ENCODE assay signal across 6 cellular contexts in genomic region chr19:42246869-42247630, GRCh38. TPM values are rescaled to one million over a fixed set of nuclear protein-coding genes. Genes with fewer than 3 reads are reported as not detected.
A peak's percentile ranks its signal among the peaks of the same experiment; 100 is the strongest.
DNase-seq lines count a peak whose midpoint lies in the region; ATAC-seq and TF ChIP-seq lines count a peak whose summit lies in the region.

No MANE protein-coding gene starts in this region.

- peak overlapping the region; percentile 80 for H3K27ac ChIP-seq in layer of hippocampus (ENCODE audit: low read depth, low read length)

- H3K9me3 Mint-ChIP-seq in WTC11: no peaks in the 10 kb centered on the region

- no peak overlapping the region for H3K4me3 ChIP-seq in AG10803 (ENCODE audit: low read length)

- H3K4me3 Mint-ChIP-seq in WTC11: no peak overlapping the region

- DNase-seq in AG10803 (ENCODE audit: low read depth): peak; percentile 46
- DNase-seq in WTC11 (ENCODE audit: low spot score): no peak
- DNase-seq in occipital lobe (lab: John Stamatoyannopoulos, UW): no peak

- H3K27me3 Mint-ChIP-seq in WTC11 (ENCODE audit: low read depth): no peaks in the 10 kb centered on the region

- H3K36me3 Mint-ChIP-seq in WTC11: no peaks in the 10 kb centered on the region

- no peak for ATAC-seq in WTC11
- no peak for ATAC-seq in HG03571 (IDR thresholded peaks at IDR 0.05; ENCODE audit: unreplicated experiment)
- no peak for ATAC-seq in GM21737 (IDR thresholded peaks at IDR 0.05; ENCODE audit: unreplicated experiment)

- peaks cover 44% of the 10 kb centered on the region for H3K4me1 Mint-ChIP-seq in WTC11

- CTCF ChIA-PET in WTC11 (lab: Charles Lee): interaction anchor here (0.7 to 7.8 kb wide), 10 partner anchors 9 to 114 kb away, joined by 3 to 239 read pairs (median 4); no protein-coding TSS in a partner anchor

- POLR2A ChIA-PET in WTC11 (lab: Charles Lee): interaction anchor here (0.5 to 3.6 kb wide), 6 partner anchors 8 to 137 kb away, joined by 3 to 28 read pairs (median 4); partner anchors contain the start of genes ERF and PRR19

- no peaks in the 10 kb centered on the region for H3K27me3 ChIP-seq in layer of hippocampus (ENCODE audit: control insufficient read depth, insufficient read depth, low read length)

- H3K27ac Mint-ChIP-seq in WTC11: peak overlapping the region; percentile 75

- no peak for TF ChIP-seq CTCF in AG10803 (conservative IDR thresholded peaks at IDR 0.05; ENCODE audit: low read length)
- no peak for TF ChIP-seq CTCF in WTC11 (IDR thresholded peaks at IDR 0.05)

TF ChIP-seq in WTC11, 78 proteins besides CTCF, POLR2A, EP300 and RAD21:
- TF ChIP-seq CREM (CRISPR knock-in tag; IDR thresholded peaks at IDR 0.05) (no peak), ZNF532 (CRISPR knock-in tag; IDR thresholded peaks at IDR 0.05; ENCODE audit: borderline replicate concordance) (no peak), CBFB (CRISPR knock-in tag; IDR thresholded peaks at IDR 0.05; ENCODE audit: low read depth) (no peak), NR1H2 (CRISPR knock-in tag; IDR thresholded peaks at IDR 0.05) (no peak), ATF6 (CRISPR knock-in tag; IDR thresholded peaks at IDR 0.05) (no peak)

RNA-seq across cellular contexts. Expression of gene GSK3A, which starts 4.6 kb away (rescaled TPM):
- total RNA-seq in WTC11 (2021) (49.8 to 50.8 TPM (median 49.9 TPM) in 3 replicates), occipital lobe (19.7 TPM)

RNA-seq across cellular contexts. Expression of gene ERF, which starts 7.9 kb away (rescaled TPM):
- 65.4 to 67.6 TPM (median 65.9 TPM) in 3 replicates for total RNA-seq in WTC11 (2021)
- total RNA-seq in occipital lobe: 7.8 TPM

RNA-seq across cellular contexts. Expression of gene CIC, which starts 22.0 kb away (rescaled TPM):
- total RNA-seq in WTC11 (2021): 53.0 to 58.5 TPM (median 55.8 TPM) in 3 replicates
- 19.5 TPM for total RNA-seq in occipital lobe

RNA-seq across cellular contexts. Expression of gene ZNF526, which starts 26.9 kb away (rescaled TPM):
- total RNA-seq in WTC11 (2021): 16.1 to 18.3 TPM (median 16.4 TPM) in 3 replicates
- 6.4 TPM for total RNA-seq in occipital lobe

RNA-seq across cellular contexts. Expression of gene DEDD2, which starts 29.6 kb away (rescaled TPM):
- total RNA-seq in WTC11 (2021) (37.7 to 42.0 TPM (median 39.2 TPM) in 3 replicates), occipital lobe (20.4 TPM)
